In the genomic region with DNA sequence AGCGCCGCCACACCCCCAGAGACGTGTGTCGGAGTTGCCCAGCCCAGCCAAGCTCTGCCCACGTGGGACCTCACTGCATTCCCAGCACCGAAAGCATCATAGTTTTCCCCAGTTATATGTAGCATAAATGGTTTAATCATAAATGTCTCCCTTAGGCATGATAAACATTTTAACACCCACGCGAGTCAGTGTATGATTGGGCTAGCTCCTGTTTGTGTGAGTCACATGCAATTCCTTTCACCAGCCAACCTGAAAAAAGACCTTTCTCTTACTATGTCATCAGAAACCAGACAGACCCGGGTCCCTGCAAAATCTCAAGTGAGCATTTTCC, we compare ENCODE assay signal across 11 cellular contexts. TPM values are rescaled to one million over a fixed set of nuclear protein-coding genes. Genes with fewer than 3 reads are reported as not detected.
A peak's percentile ranks its signal among the peaks of the same experiment; 100 is the strongest.
DNase-seq lines count a peak whose midpoint lies in the region; ATAC-seq and TF ChIP-seq lines count a peak whose summit lies in the region.
"Had no signal": no experiment of that assay in that cellular context is flagged by ENCODE, and none has a peak within 500 bp of the region (broad histone marks: within the 10 kb centered on the region; RNA-seq: fewer than 3 reads in every experiment).

No MANE protein-coding gene starts in this region.

- H3K4me3 ChIP-seq in fibroblast of villous mesenchyme (ENCODE audit: low read depth, low read length) (no peak overlapping the region), sigmoid colon (no peak overlapping the region)
- H3K4me3 ChIP-seq: SK-N-MC had no signal

- H3K36me3 Mint-ChIP-seq in CD14-positive monocyte, result peaks cover 42 to 56% of the 10 kb centered on the region in 2 donors
- peaks cover 9% of the 10 kb centered on the region for H3K36me3 Mint-ChIP-seq in activated CD4-positive, alpha-beta memory T cell treated with anti-CD3 and anti-CD28 coated beads, Interleukin-2, amount 10 ng/mL, durations not matched to agents 7 days and 5 days (ENCODE audit: low read depth)

- H3K27ac Mint-ChIP-seq in CD14-positive monocyte, result peak overlapping the region in 6 of 7 donors; percentile 10 to 97 (median 72)
- peak overlapping the region; percentile 32 for H3K27ac Mint-ChIP-seq in activated CD4-positive, alpha-beta memory T cell treated with anti-CD3 and anti-CD28 coated beads, Interleukin-2, amount 10 ng/mL, durations not matched to agents 7 days and 5 days

- peaks cover 1 to 5% (median 2%) of the 10 kb centered on the region in 3 donors for H3K27me3 Mint-ChIP-seq in CD14-positive monocyte (ENCODE audit: low read depth in 3 of 3)
- peaks cover 11% of the 10 kb centered on the region for H3K27me3 Mint-ChIP-seq in activated CD4-positive, alpha-beta memory T cell treated with anti-CD3 and anti-CD28 coated beads, Interleukin-2, amount 10 ng/mL, durations not matched to agents 7 days and 5 days

- WGBS in sigmoid colon, 2 donors, result 58 to 70% methylated on average over 9 of the region's 9 CpGs

- DNase-seq in CD14-positive monocyte (ENCODE audit: low spot score) (no peak), fibroblast of villous mesenchyme (ENCODE audit: low read depth) (peak; percentile 71), sigmoid colon (no peak), 8988T (no peak), NCI-H146 (lab: John Stamatoyannopoulos, UW) (no peak)
- no peak for DNase-seq in activated CD4-positive, alpha-beta memory T cell treated with anti-CD3 and anti-CD28 coated beads, Interleukin-2, amount 10 ng/mL, durations not matched to agents 7 days and 5 days
- DNase-seq: NCI-H1092 had no signal

- intact Hi-C loops in CD14-positive monocyte (cut with micrococcal nuclease) (no loop called here), sigmoid colon (cut with DNase I) (no loop called here)

- TF ChIP-seq EP300 in sigmoid colon (IDR thresholded peaks at IDR 0.05), result no peak

- peak overlapping the region; percentile 66 to 78 (median 72) for H3K27ac ChIP-seq in sigmoid colon
- H3K27ac ChIP-seq: SK-N-MC had no signal

- H3K4me1 Mint-ChIP-seq in CD14-positive monocyte, result peaks cover 27% of the 10 kb centered on the region
- H3K4me1 Mint-ChIP-seq in activated CD4-positive, alpha-beta memory T cell treated with anti-CD3 and anti-CD28 coated beads, Interleukin-2, amount 10 ng/mL, durations not matched to agents 7 days and 5 days, result peaks cover 2% of the 10 kb centered on the region

- no peaks in the 10 kb centered on the region for H3K9me3 Mint-ChIP-seq in CD14-positive monocyte
- H3K9me3 Mint-ChIP-seq in activated CD4-positive, alpha-beta memory T cell treated with anti-CD3 and anti-CD28 coated beads, Interleukin-2, amount 10 ng/mL, durations not matched to agents 7 days and 5 days, result no peaks in the 10 kb centered on the region

- H3K9me3 ChIP-seq in sigmoid colon, result no peaks in the 10 kb centered on the region

- H3K36me3 ChIP-seq in sigmoid colon, result peaks cover 5 to 44% (median 29%) of the 10 kb centered on the region in 4 donors

- H3K4me1 ChIP-seq in sigmoid colon, result peaks cover 0 to 36% (median 29%) of the 10 kb centered on the region in 4 donors

- no peak overlapping the region for H3K4me3 Mint-ChIP-seq in CD14-positive monocyte
- H3K4me3 Mint-ChIP-seq in activated CD4-positive, alpha-beta memory T cell treated with anti-CD3 and anti-CD28 coated beads, Interleukin-2, amount 10 ng/mL, durations not matched to agents 7 days and 5 days, result no peak overlapping the region

- POLR2A ChIA-PET in activated CD4-positive, alpha-beta memory T cell treated with anti-CD3 and anti-CD28 coated beads, Interleukin-2, amount 10 ng/mL, durations not matched to agents 7 days and 5 days (lab: Charles Lee), result interaction anchor here (1.7 kb wide), 1 partner anchor 92 kb away, joined by 4 read pairs; no protein-coding TSS in a partner anchor

- ATAC-seq in HG03521 (IDR thresholded peaks at IDR 0.05; ENCODE audit: unreplicated experiment) (no peak), HG03025 (IDR thresholded peaks at IDR 0.05; ENCODE audit: low FRiP score, unreplicated experiment) (no peak)

- TF ChIP-seq POLR2A in sigmoid colon (IDR thresholded peaks at IDR 0.05), result no peak

- CTCF ChIA-PET in activated CD4-positive, alpha-beta memory T cell treated with anti-CD3 and anti-CD28 coated beads, Interleukin-2, amount 10 ng/mL, durations not matched to agents 7 days and 5 days (lab: Charles Lee), result interaction anchor here (1.1 to 1.8 kb wide), 3 partner anchors 9 to 114 kb away, joined by 3 to 7 read pairs (median 4); a partner anchor contains a TSS

- H3K27me3 ChIP-seq in sigmoid colon, result no peaks in the 10 kb centered on the region

- no peak for TF ChIP-seq CTCF in CD14-positive monocyte (IDR thresholded peaks at IDR 0.05)
- TF ChIP-seq CTCF in fibroblast of villous mesenchyme (IDR thresholded peaks at IDR 0.05; ENCODE audit: insufficient read depth, low read depth, low read length), result no peak
- no peak for TF ChIP-seq CTCF in sigmoid colon (IDR thresholded peaks at IDR 0.05)

RNA-seq across cellular contexts. Expression of a gene that starts 9.2 kb away (rescaled TPM):
- 1 to 10 TPM; 4.0 to 4.5 TPM for polyA plus RNA-seq in CD14-positive monocyte
- 10 to 100 TPM; 47.2 to 51.9 TPM for total RNA-seq in activated CD4-positive, alpha-beta memory T cell treated with anti-CD3 and anti-CD28 coated beads, Interleukin-2, amount 10 ng/mL, durations not matched to agents 7 days and 5 days
- total RNA-seq in fibroblast of villous mesenchyme, result 19.4 and 20.9 TPM in 2 replicates
- total RNA-seq in sigmoid colon, result 10 to 100 TPM; 19.6 to 49.0 (median 30.0) TPM
- polyA plus RNA-seq in sigmoid colon, result 10 to 100 TPM in 1 of 3 donors, 1 to 10 TPM in 2; 5.4 to 44.7 (median 6.0) TPM

RNA-seq across cellular contexts. Expression of a gene that starts 13.3 kb away (rescaled TPM):
- polyA plus RNA-seq in CD14-positive monocyte (not detected), sigmoid colon (under 1 TPM in 1 of 3 donors, not detected in 2; 0.29 TPM)
- not detected for total RNA-seq in activated CD4-positive, alpha-beta memory T cell treated with anti-CD3 and anti-CD28 coated beads, Interleukin-2, amount 10 ng/mL, durations not matched to agents 7 days and 5 days
- total RNA-seq in fibroblast of villous mesenchyme (not detected in 2 replicates), sigmoid colon (under 1 TPM in 2 of 4 donors, not detected in 2; 0.36 to 0.83 TPM)
- total RNA-seq: mesenteric fat pad had no signal

RNA-seq across cellular contexts. Expression of a gene that starts 32.6 kb away (rescaled TPM):
- under 1 TPM in 1 of 2 donors, not detected in 1; 0.23 TPM for polyA plus RNA-seq in CD14-positive monocyte
- not detected for total RNA-seq in activated CD4-positive, alpha-beta memory T cell treated with anti-CD3 and anti-CD28 coated beads, Interleukin-2, amount 10 ng/mL, durations not matched to agents 7 days and 5 days
- total RNA-seq in fibroblast of villous mesenchyme, result not detected in 2 replicates
- under 1 TPM in 1 of 4 donors, not detected in 3; 0.36 TPM for total RNA-seq in sigmoid colon
- under 1 TPM in 1 of 3 donors, not detected in 2; 0.15 TPM for polyA plus RNA-seq in sigmoid colon
- total RNA-seq: mesenteric fat pad had no signal

RNA-seq across cellular contexts. Expression of a gene that starts 32.7 kb away (rescaled TPM):
- polyA plus RNA-seq in CD14-positive monocyte (1 to 10 TPM; 7.3 to 8.0 TPM), sigmoid colon (1 to 10 TPM; 5.3 to 7.9 (median 6.6) TPM)
- 10 to 100 TPM; 15.2 to 16.3 TPM for total RNA-seq in activated CD4-positive, alpha-beta memory T cell treated with anti-CD3 and anti-CD28 coated beads, Interleukin-2, amount 10 ng/mL, durations not matched to agents 7 days and 5 days
- total RNA-seq in fibroblast of villous mesenchyme (17.4 and 29.8 TPM in 2 replicates), sigmoid colon (10 to 100 TPM; 11.4 to 27.8 (median 18.4) TPM)
